Comparison of ENCODE assay signal across 8 cellular contexts in the genomic region with DNA sequence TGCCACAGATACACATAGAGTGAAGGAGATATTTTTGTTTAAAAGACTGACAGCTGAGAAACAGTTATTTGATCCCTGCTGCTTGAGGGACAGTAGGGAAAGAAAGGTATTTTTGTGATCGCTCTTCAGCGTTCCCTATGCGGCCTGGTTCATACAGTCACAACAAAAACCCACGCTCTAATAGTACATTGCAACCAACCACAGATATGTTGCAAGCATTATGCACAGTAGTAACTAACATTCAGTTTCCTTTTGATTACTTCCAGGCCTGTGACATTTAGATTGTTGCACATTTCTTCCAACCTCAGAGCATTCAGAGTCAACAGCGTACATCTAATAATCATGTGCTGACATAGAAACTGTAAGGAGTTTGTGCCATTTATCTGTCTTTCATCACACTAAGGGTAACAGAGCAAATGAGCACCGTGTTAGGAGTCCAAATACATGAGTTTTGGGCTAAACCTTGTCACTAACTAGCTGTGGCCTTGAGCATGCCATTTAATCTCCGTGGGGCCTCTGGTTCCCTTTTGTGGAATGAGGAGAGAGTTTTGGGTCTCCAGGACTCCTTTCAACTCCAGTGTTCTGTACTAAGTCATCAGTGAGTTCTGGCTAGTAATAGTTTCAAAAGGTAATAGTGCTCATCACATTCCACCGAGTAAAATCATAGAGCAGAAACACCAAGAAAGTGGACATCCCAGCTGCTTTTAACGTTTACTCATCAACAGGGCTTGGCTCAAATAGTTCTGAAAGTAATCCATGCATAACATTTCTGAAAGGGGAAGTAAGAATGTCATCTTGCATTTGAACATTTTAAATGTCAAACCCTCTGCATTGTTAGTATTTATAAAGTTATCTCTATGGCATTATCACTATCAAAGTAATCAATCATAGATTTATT.
DNase-seq lines count a peak whose midpoint lies in the region; ATAC-seq, FAIRE-seq and TF ChIP-seq lines count a peak whose summit lies in the region.

No MANE protein-coding gene starts in this region.

- H3K9me3 ChIP-seq in AG04450 (ENCODE audit: control insufficient read depth, insufficient read depth, low read length) (no peaks in the 10 kb centered on the region), GM12878 (replicated peaks; ENCODE audit: control insufficient read depth, insufficient read depth, low read length) (no peaks in the 10 kb centered on the region), spleen (no peaks in the 10 kb centered on the region)

- POLR2A ChIA-PET in AG04450 (lab: Yijun Ruan, JAX) (interaction anchor here (1.1 kb wide), 1 partner anchor 64 kb away, joined by 3 read pairs; no protein-coding TSS in a partner anchor), GM12878 (lab: Charles Lee) (no interaction called here)

- no peaks in the 10 kb centered on the region for H3K27me3 ChIP-seq in AG04450 (ENCODE audit: control insufficient read depth, insufficient read depth, low read length)
- H3K27me3 ChIP-seq in GM12878 (replicated peaks in 1 of 2; ENCODE audit: control insufficient read depth in 2 of 2, insufficient read depth in 2 of 2, low read length in 1 of 2): no peaks in the 10 kb centered on the region
- H3K27me3 ChIP-seq in spleen (replicated peaks in 1 of 7): no peaks in the 10 kb centered on the region

- H3K4me2 ChIP-seq in GM12878 (ENCODE audit: control insufficient read depth, insufficient read depth): peak overlapping the region; percentile 17

- ATAC-seq in GM19328 (IDR thresholded peaks at IDR 0.05; ENCODE audit: unreplicated experiment) (peak; percentile 82), HG03342 (IDR thresholded peaks at IDR 0.05; ENCODE audit: unreplicated experiment) (peak; percentile 93), GM12878 (peak; percentile 92)

- SMC1A ChIA-PET in GM12878 (lab: Charles Lee; ENCODE audit: uncharacterized antibody, unreplicated experiment): interaction anchor here (0.9 to 1.4 kb wide), 3 partner anchors 13 to 74 kb away, joined by 3 to 5 read pairs (median 3); no protein-coding TSS in a partner anchor

- TF ChIP-seq POLR2A in GM12878 (IDR thresholded peaks at IDR 0.05; ENCODE audit: low read depth, low read length) (no peak), spleen (IDR thresholded peaks at IDR 0.05) (no peak)

- no peaks in the 10 kb centered on the region for H3K79me2 ChIP-seq in GM12878 (ENCODE audit: control insufficient read depth, insufficient read depth, low read length)

- H3K27ac ChIP-seq in AG04450 (ENCODE audit: low read depth, low read length) (peak overlapping the region; percentile 71), GM12878 (ENCODE audit: control insufficient read depth, insufficient read depth) (peak overlapping the region; percentile 30; the same call in 1 of the 2 replicates), spleen (peak overlapping the region in 5 of 8 donors; percentile 16 to 75 (median 65))

- H3K36me3 ChIP-seq in GM12878 (ENCODE audit: control insufficient read depth in 2 of 2, insufficient read depth in 2 of 2, low read length in 1 of 2): no peaks in the 10 kb centered on the region
- H3K36me3 ChIP-seq in spleen: no peaks in the 10 kb centered on the region

- RAD21 ChIA-PET in GM12878 (lab: Charles Lee; ENCODE audit: unreplicated experiment): no interaction called here

- CTCF ChIA-PET in AG04450 (lab: Charles Lee): interaction anchor here (1.7 kb wide), 1 partner anchor 75 kb away, joined by 5 read pairs; no protein-coding TSS in a partner anchor
- CTCF ChIA-PET in GM12878 (lab: Yijun Ruan, JAX): interaction anchor here (0.5 kb wide), 1 partner anchor 408 kb away, joined by 3 read pairs; no protein-coding TSS in a partner anchor

- H3K4me1 ChIP-seq in GM12878 (ENCODE audit: control insufficient read depth, insufficient read depth, low read length) (peaks cover 9% of the 10 kb centered on the region), spleen (peaks cover 0 to 18% (median 10%) of the 10 kb centered on the region in 6 donors)

- 44% methylated on average over 9 of the region's 9 CpGs for WGBS in GM12878 (ENCODE audit: insufficient coverage, insufficient replicate concordance, low lambda C conversion rate, missing lambda C conversion rate)
- 47 to 71% (median 61%) methylated on average over 9 of the region's 9 CpGs for WGBS in spleen, 5 donors

- in situ Hi-C loops in GM12878 (cut with MboI): no loop called here

- peak; percentile 55 for DNase-seq in AG04450 (ENCODE audit: low read depth, low spot score)
- DNase-seq in GM12878 (ENCODE audit: low read depth, low spot score): peak; percentile 24
- DNase-seq in spleen: no peak
- DNase-seq in DMS153 (lab: John Stamatoyannopoulos, UW): no peak
- DNase-seq in NCI-H748 treated with DMSO at 0.1 percent for 48 hours (lab: John Stamatoyannopoulos, UW): no peak
- DNase-seq in COLO829 (ENCODE audit: low spot score): no peak

- intact Hi-C loops in GM12878 (cut with micrococcal nuclease; ENCODE audit: unreplicated experiment): no loop called here
- intact Hi-C loops in spleen (cut with DNase I; ENCODE audit: low total_unique reads): no loop called here

- no peaks in the 10 kb centered on the region; the same call in 1 of the 2 replicates for H4K20me1 ChIP-seq in GM12878 (ENCODE audit: control insufficient read depth, insufficient read depth)

- no peak for TF ChIP-seq RAD21 in GM12878 (IDR thresholded peaks at IDR 0.05; ENCODE audit: insufficient read depth, low read depth, low read length)

- BruUV-seq in GM12878 (replicated peaks; lab: Mats Ljungman, UMichigan): no TSS peak

- no peak overlapping the region for H2AFZ ChIP-seq in GM12878 (ENCODE audit: control insufficient read depth, low read depth, low read length)

- H3K9ac ChIP-seq in GM12878 (ENCODE audit: control insufficient read depth, insufficient read depth, low read length): no peak overlapping the region

- TF ChIP-seq CTCF in AG04450 (IDR thresholded peaks at IDR 0.05; ENCODE audit: low read depth, low read length): no peak
- TF ChIP-seq CTCF in GM12878 (IDR thresholded peaks at IDR 0.05 in 2 of 3, conservative IDR thresholded peaks at IDR 0.05 in 1 of 3; ENCODE audit: control insufficient read depth in 2 of 3, extremely low read depth in 1 of 3, insufficient read depth in 1 of 3, low read depth in 3 of 3, low read length in 3 of 3): no peak
- no peak for TF ChIP-seq CTCF in spleen (IDR thresholded peaks at IDR 0.05 in 8 of 11, conservative IDR thresholded peaks at IDR 0.05 in 3 of 11)

- no peak overlapping the region for H3K4me3 ChIP-seq in AG04450 (ENCODE audit: low read depth, low read length)
- H3K4me3 ChIP-seq in GM12878: no peak overlapping the region
- H3K4me3 ChIP-seq in spleen: no peak overlapping the region

- FAIRE-seq in GM12878 (lab: Jason Lieb, UNC): peak; percentile 93

- TF ChIP-seq EP300 in GM12878 (IDR thresholded peaks at IDR 0.05; ENCODE audit: borderline replicate concordance in 1 of 2, control insufficient read depth in 1 of 2, low read depth in 2 of 2, low read length in 2 of 2): no peak

TF ChIP-seq in GM12878, 131 proteins besides CTCF, POLR2A, EP300 and RAD21:
- TF ChIP-seq STAT3 (IDR thresholded peaks at IDR 0.05; ENCODE audit: low read depth, low read length) (no peak), ZNF217 (IDR thresholded peaks at IDR 0.05) (no peak), ZNF384 (IDR thresholded peaks at IDR 0.05; ENCODE audit: borderline replicate concordance, low read depth, low read length) (no peak), PAX5 (IDR thresholded peaks at IDR 0.05; ENCODE audit: borderline replicate concordance, low read depth, low read length) (peak; percentile 68; the same call in 1 of the 2 replicates), RUNX3 (IDR thresholded peaks at IDR 0.05; ENCODE audit: low read length) (peak; percentile 28; the same call in 1 of the 2 replicates), RAD51 (IDR thresholded peaks at IDR 0.05) (no peak)
- TF ChIP-seq, protein P1, sequence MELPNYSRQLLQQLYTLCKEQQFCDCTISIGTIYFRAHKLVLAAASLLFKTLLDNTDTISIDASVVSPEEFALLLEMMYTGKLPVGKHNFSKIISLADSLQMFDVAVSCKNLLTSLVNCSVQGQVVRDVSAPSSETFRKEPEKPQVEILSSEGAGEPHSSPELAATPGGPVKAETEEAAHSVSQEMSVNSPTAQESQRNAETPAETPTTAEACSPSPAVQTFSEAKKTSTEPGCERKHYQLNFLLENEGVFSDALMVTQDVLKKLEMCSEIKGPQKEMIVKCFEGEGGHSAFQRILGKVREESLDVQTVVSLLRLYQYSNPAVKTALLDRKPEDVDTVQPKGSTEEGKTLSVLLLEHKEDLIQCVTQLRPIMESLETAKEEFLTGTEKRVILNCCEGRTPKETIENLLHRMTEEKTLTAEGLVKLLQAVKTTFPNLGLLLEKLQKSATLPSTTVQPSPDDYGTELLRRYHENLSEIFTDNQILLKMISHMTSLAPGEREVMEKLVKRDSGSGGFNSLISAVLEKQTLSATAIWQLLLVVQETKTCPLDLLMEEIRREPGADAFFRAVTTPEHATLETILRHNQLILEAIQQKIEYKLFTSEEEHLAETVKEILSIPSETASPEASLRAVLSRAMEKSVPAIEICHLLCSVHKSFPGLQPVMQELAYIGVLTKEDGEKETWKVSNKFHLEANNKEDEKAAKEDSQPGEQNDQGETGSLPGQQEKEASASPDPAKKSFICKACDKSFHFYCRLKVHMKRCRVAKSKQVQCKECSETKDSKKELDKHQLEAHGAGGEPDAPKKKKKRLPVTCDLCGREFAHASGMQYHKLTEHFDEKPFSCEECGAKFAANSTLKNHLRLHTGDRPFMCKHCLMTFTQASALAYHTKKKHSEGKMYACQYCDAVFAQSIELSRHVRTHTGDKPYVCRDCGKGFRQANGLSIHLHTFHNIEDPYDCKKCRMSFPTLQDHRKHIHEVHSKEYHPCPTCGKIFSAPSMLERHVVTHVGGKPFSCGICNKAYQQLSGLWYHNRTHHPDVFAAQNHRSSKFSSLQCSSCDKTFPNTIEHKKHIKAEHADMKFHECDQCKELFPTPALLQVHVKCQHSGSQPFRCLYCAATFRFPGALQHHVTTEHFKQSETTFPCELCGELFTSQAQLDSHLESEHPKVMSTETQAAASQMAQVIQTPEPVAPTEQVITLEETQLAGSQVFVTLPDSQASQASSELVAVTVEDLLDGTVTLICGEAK (IDR thresholded peaks at IDR 0.05; ENCODE audit: borderline replicate concordance): peak; percentile 75
- TF ChIP-seq, protein P2, sequence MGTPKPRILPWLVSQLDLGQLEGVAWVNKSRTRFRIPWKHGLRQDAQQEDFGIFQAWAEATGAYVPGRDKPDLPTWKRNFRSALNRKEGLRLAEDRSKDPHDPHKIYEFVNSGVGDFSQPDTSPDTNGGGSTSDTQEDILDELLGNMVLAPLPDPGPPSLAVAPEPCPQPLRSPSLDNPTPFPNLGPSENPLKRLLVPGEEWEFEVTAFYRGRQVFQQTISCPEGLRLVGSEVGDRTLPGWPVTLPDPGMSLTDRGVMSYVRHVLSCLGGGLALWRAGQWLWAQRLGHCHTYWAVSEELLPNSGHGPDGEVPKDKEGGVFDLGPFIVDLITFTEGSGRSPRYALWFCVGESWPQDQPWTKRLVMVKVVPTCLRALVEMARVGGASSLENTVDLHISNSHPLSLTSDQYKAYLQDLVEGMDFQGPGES (IDR thresholded peaks at IDR 0.05): no peak

Comparison
In these comparisons a context has a peak if more than half of its experiments do, and no peak if none do; other contexts are left out.
1. DNase-seq: peak in AG04450 (single experiment) and GM12878 (single experiment); none in spleen (single experiment), DMS153 (single experiment), NCI-H748 treated with DMSO at 0.1 percent for 48 hours (single experiment) and COLO829 (single experiment).
2. Peak in every context shown above with its lines, with median percentiles within 50 percentile points of each other: H3K27ac ChIP-seq and ATAC-seq.